Comparison of ENCODE assay signal across 1 cellular context in the genomic region with DNA sequence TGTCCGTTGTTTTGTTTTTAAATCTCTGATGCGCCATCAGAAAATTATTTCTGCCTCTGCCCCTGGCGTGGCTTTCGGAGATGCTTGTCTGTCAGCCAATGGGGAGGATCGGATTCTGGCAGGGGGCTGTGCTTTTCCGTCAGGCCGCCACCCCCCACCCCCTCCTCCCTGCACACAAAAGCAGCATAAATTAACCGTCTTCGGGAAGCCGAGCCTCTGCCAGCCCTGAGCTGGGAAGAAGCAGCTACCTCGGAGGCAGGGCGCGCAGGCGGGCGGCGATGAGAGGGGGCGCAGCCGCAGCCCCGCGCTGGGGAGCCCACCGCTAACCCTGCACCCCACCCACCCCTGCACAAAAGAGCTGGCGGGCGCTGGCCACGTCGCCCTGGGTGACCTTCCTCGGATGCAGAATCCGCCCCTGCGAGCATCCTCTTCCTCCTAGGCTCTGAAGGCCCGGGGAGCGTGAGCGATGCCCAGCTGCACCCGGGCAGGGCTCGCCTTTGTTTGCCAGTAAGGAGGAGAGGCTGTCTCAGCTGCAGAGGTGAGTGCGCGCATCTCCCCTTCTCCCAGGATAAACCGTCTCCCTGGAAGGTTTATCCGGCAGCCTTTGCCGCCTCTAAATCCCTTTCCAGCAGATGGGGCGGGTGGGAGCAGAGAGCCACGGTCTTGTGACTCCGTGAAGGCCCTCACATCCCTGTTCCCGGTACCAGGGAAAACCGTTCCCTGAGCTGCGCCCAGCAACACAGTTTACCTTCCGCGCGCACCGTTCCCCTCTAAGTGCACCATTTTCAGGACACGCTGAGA.
TF ChIP-seq lines count a peak whose summit lies in the region.

Gene ATCAY (plus strand): TSS at position 215 of the 801 bp plus-strand sequence. CDS start 5,083 bp downstream, outside the sequence.

TF ChIP-seq in H1, 55 proteins besides CTCF, POLR2A, EP300 and RAD21:
- TF ChIP-seq RFX5 (IDR thresholded peaks at IDR 0.05; ENCODE audit: borderline replicate concordance, low read depth, low read length) (no peak), ZNF274 (IDR thresholded peaks at IDR 0.05; ENCODE audit: borderline replicate concordance, extremely low read depth, low read length) (no peak), TEAD4 (IDR thresholded peaks at IDR 0.05; ENCODE audit: low read depth, low read length) (no peak), MAFK (IDR thresholded peaks at IDR 0.05; ENCODE audit: low read depth, low read length) (no peak), FOSL1 (IDR thresholded peaks at IDR 0.05; ENCODE audit: insufficient read depth, low read depth, low read length) (no peak), SIN3A (conservative IDR thresholded peaks at IDR 0.05 in 1 of 2, IDR thresholded peaks at IDR 0.05 in 1 of 2; ENCODE audit: low read depth in 1 of 2, low read length in 2 of 2) (no peak), YY1 (IDR thresholded peaks at IDR 0.05; ENCODE audit: low read depth, low read length) (0 out of 2 replicates have a peak, but pooled peaks have one; percentile 16), CHD2 (IDR thresholded peaks at IDR 0.05; ENCODE audit: low read length) (no peak), RBBP5 (IDR thresholded peaks at IDR 0.05; ENCODE audit: borderline replicate concordance, low read depth, low read length) (no peak), CBX5 (IDR thresholded peaks at IDR 0.05; ENCODE audit: low read depth, low read length) (no peak), KDM5A (IDR thresholded peaks at IDR 0.05; ENCODE audit: low read length) (no peak), POU5F1 (IDR thresholded peaks at IDR 0.05; ENCODE audit: low read depth, low read length) (no peak), HDAC6 (IDR thresholded peaks at IDR 0.05; ENCODE audit: low read depth, low read length) (no peak), SAP30 (IDR thresholded peaks at IDR 0.05; ENCODE audit: insufficient read depth, insufficient replicate concordance, low read length) (peak; percentile 39), KDM1A (IDR thresholded peaks at IDR 0.05; ENCODE audit: borderline replicate concordance, low read length) (0 out of 2 replicates have a peak, but pooled peaks have one; percentile 16), CTBP2 (IDR thresholded peaks at IDR 0.05; ENCODE audit: borderline replicate concordance, insufficient read depth, insufficient read length, low read length) (no peak), JUN (IDR thresholded peaks at IDR 0.05; ENCODE audit: low read depth, low read length) (no peak), SUZ12 (IDR thresholded peaks at IDR 0.05; ENCODE audit: low read length) (no peak), GABPA (IDR thresholded peaks at IDR 0.05; ENCODE audit: borderline replicate concordance, insufficient read depth, low read length) (no peak), POLR2AphosphoS5 (IDR thresholded peaks at IDR 0.05; ENCODE audit: low read depth, low read length) (peak; percentile 54; the same call in 1 of the 2 replicates), TBP (IDR thresholded peaks at IDR 0.05; ENCODE audit: low read depth, low read length) (peak; percentile 62; the same call in 1 of the 2 replicates), CBX8 (IDR thresholded peaks at IDR 0.05; ENCODE audit: borderline replicate concordance, low read depth, low read length) (no peak), CHD7 (IDR thresholded peaks at IDR 0.05; ENCODE audit: insufficient replicate concordance, low read length) (no peak), SP1 (IDR thresholded peaks at IDR 0.05; ENCODE audit: low read depth, low read length) (no peak), TCF12 (IDR thresholded peaks at IDR 0.05; ENCODE audit: low read depth, low read length) (no peak), EGR1 (IDR thresholded peaks at IDR 0.05; ENCODE audit: borderline replicate concordance, low read depth, low read length) (no peak), PHF8 (conservative IDR thresholded peaks at IDR 0.05; ENCODE audit: low read depth, low read length) (peak; percentile 45; the same call in 1 of the 2 replicates), CREB1 (IDR thresholded peaks at IDR 0.05) (no peak), EZH2 (IDR thresholded peaks at IDR 0.05; ENCODE audit: low read depth, low read length, severe bottlenecking) (no peak), TAF7 (optimal IDR thresholded peaks at IDR 0.05; ENCODE audit: borderline replicate concordance, low read depth, low read length) (no peak), SRF (IDR thresholded peaks at IDR 0.05; ENCODE audit: low read depth, low read length) (no peak), SP4 (IDR thresholded peaks at IDR 0.05; ENCODE audit: low read length) (no peak), RXRA (IDR thresholded peaks at IDR 0.05; ENCODE audit: insufficient read depth, low read depth, low read length) (no peak), TAF1 (IDR thresholded peaks at IDR 0.05; ENCODE audit: low read depth, low read length) (peak; percentile 74), SIRT6 (IDR thresholded peaks at IDR 0.05; ENCODE audit: low read length) (no peak), GTF2F1 (IDR thresholded peaks at IDR 0.05; ENCODE audit: borderline replicate concordance, low read depth, low read length) (no peak), SIX5 (IDR thresholded peaks at IDR 0.05; ENCODE audit: low read depth, low read length) (no peak), NRF1 (IDR thresholded peaks at IDR 0.05; ENCODE audit: low read depth, low read length) (no peak), NANOG (IDR thresholded peaks at IDR 0.05; ENCODE audit: insufficient read depth, low read depth, low read length, poor library complexity, severe bottlenecking) (no peak), CHD1 (IDR thresholded peaks at IDR 0.05; ENCODE audit: low read depth, low read length) (no peak), CEBPB (IDR thresholded peaks at IDR 0.05; ENCODE audit: low read depth, low read length) (no peak), SP2 (IDR thresholded peaks at IDR 0.05; ENCODE audit: low read length) (no peak), BCL11A (IDR thresholded peaks at IDR 0.05; ENCODE audit: low read depth in 2 of 2, low read length in 2 of 2) (no peak), RNF2 (IDR thresholded peaks at IDR 0.05; ENCODE audit: borderline replicate concordance, low read depth, low read length, missing control alignments, poor library complexity, severe bottlenecking) (no peak), HDAC2 (IDR thresholded peaks at IDR 0.05; ENCODE audit: borderline replicate concordance in 1 of 2, low read depth in 2 of 2, low read length in 2 of 2) (no peak)
- TF ChIP-seq, protein P1, sequence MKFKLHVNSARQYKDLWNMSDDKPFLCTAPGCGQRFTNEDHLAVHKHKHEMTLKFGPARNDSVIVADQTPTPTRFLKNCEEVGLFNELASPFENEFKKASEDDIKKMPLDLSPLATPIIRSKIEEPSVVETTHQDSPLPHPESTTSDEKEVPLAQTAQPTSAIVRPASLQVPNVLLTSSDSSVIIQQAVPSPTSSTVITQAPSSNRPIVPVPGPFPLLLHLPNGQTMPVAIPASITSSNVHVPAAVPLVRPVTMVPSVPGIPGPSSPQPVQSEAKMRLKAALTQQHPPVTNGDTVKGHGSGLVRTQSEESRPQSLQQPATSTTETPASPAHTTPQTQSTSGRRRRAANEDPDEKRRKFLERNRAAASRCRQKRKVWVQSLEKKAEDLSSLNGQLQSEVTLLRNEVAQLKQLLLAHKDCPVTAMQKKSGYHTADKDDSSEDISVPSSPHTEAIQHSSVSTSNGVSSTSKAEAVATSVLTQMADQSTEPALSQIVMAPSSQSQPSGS (IDR thresholded peaks at IDR 0.05; ENCODE audit: low read length): no peak
- TF ChIP-seq, protein P2, sequence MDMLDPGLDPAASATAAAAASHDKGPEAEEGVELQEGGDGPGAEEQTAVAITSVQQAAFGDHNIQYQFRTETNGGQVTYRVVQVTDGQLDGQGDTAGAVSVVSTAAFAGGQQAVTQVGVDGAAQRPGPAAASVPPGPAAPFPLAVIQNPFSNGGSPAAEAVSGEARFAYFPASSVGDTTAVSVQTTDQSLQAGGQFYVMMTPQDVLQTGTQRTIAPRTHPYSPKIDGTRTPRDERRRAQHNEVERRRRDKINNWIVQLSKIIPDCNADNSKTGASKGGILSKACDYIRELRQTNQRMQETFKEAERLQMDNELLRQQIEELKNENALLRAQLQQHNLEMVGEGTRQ (IDR thresholded peaks at IDR 0.05; ENCODE audit: low read length): no peak
- TF ChIP-seq, protein P3, sequence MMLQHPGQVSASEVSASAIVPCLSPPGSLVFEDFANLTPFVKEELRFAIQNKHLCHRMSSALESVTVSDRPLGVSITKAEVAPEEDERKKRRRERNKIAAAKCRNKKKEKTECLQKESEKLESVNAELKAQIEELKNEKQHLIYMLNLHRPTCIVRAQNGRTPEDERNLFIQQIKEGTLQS (IDR thresholded peaks at IDR 0.05; ENCODE audit: insufficient read depth, low read depth, low read length): no peak
- TF ChIP-seq, protein P4, sequence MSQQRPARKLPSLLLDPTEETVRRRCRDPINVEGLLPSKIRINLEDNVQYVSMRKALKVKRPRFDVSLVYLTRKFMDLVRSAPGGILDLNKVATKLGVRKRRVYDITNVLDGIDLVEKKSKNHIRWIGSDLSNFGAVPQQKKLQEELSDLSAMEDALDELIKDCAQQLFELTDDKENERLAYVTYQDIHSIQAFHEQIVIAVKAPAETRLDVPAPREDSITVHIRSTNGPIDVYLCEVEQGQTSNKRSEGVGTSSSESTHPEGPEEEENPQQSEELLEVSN (IDR thresholded peaks at IDR 0.05): no peak
